25 cellular contexts compared by ENCODE assay signal in genomic region chrX:378443-378842, GRCh38. TPM values are rescaled to one million over a fixed set of nuclear protein-coding genes. Genes with fewer than 3 reads are reported as not detected.
DNase-seq lines count a peak whose midpoint lies in the region; ATAC-seq, FAIRE-seq and TF ChIP-seq lines count a peak whose summit lies in the region.
"Had no signal": no experiment of that assay in that cellular context is flagged by ENCODE, and none has a peak within 500 bp of the region (broad histone marks: within the 10 kb centered on the region; RNA-seq: fewer than 3 reads in every experiment).

No MANE protein-coding gene starts in this region.

- no peak for TF ChIP-seq CTCF in activated CD8-positive, alpha-beta T cell treated with anti-CD3 and anti-CD28 coated beads for 36 hours (IDR thresholded peaks at IDR 0.05)
- TF ChIP-seq CTCF in osteoblast (IDR thresholded peaks at IDR 0.05; ENCODE audit: extremely low read depth, low read depth, low read length) (no peak), smooth muscle cell (IDR thresholded peaks at IDR 0.05; ENCODE audit: borderline replicate concordance, insufficient read depth, poor library complexity, severe bottlenecking) (no peak), D721Med (IDR thresholded peaks at IDR 0.05; ENCODE audit: insufficient read depth, missing control alignments) (no peak)

- peaks cover 28% of the 10 kb centered on the region for H3K27me3 Mint-ChIP-seq in activated naive CD4-positive, alpha-beta T cell treated with anti-CD3 and anti-CD28 coated beads, Interleukin-2, amount 10 ng/mL, durations not matched to agents 7 days and 5 days
- peaks cover 16% of the 10 kb centered on the region for H3K27me3 Mint-ChIP-seq in activated CD8-positive, alpha-beta T cell treated with anti-CD3 and anti-CD28 coated beads for 36 hours

- peaks cover 34% of the 10 kb centered on the region for H3K4me1 Mint-ChIP-seq in activated naive CD4-positive, alpha-beta T cell treated with anti-CD3 and anti-CD28 coated beads, Interleukin-2, amount 10 ng/mL, durations not matched to agents 7 days and 5 days
- H3K4me1 Mint-ChIP-seq in activated CD8-positive, alpha-beta T cell treated with anti-CD3 and anti-CD28 coated beads for 36 hours (ENCODE audit: low read depth), result peaks cover 27% of the 10 kb centered on the region

- peak; percentile 62 for DNase-seq in activated naive CD4-positive, alpha-beta T cell treated with anti-CD3 and anti-CD28 coated beads, Interleukin-2, amount 10 ng/mL, durations not matched to agents 7 days and 5 days
- no peak for DNase-seq in activated naive CD4-positive, alpha-beta T cell (lab: John Stamatoyannopoulos, UW)
- peak; percentile 42 for DNase-seq in Jurkat, Clone E6-1 (ENCODE audit: low read depth, low spot score)
- DNase-seq in activated CD8-positive, alpha-beta T cell treated with anti-CD3 and anti-CD28 coated beads for 36 hours, result peak; percentile 51
- DNase-seq in osteoblast (ENCODE audit: insufficient read length, low spot score, missing footprints) (peak; percentile 21), smooth muscle cell (lab: John Stamatoyannopoulos, UW; ENCODE audit: unreplicated experiment) (no peak), D721Med (ENCODE audit: insufficient read length, low spot score) (no peak), C1 segment of cervical spinal cord (lab: John Stamatoyannopoulos, UW) (no peak)
- DNase-seq: ACHN, cerebellar nuclear complex, H7, heart right ventricle, left ventricle myocardium inferior, NCI-H1105 treated with DMSO at 0.1 percent for 48 hours, NCI-H2107, RPMI8226, sigmoid colon, SK-N-SH, T1000, uterus had no signal

- no peaks in the 10 kb centered on the region for H3F3A ChIP-seq in smooth muscle cell (ENCODE audit: low read depth)

- H2AFZ ChIP-seq in osteoblast (ENCODE audit: low read length) (no peak overlapping the region), smooth muscle cell (ENCODE audit: low read depth) (no peak overlapping the region)

- H3K79me2 ChIP-seq in osteoblast (ENCODE audit: insufficient read depth, low read length) (peaks cover 7% of the 10 kb centered on the region), smooth muscle cell (ENCODE audit: low read depth) (peaks cover 4% of the 10 kb centered on the region)

- H3K4me2 ChIP-seq in osteoblast (ENCODE audit: insufficient read depth, low read length), result no peak overlapping the region
- H3K4me2 ChIP-seq in smooth muscle cell, result no peak overlapping the region
- H3K4me2 ChIP-seq: SK-N-SH had no signal

- peaks cover 1% of the 10 kb centered on the region for H3K36me3 Mint-ChIP-seq in activated naive CD4-positive, alpha-beta T cell treated with anti-CD3 and anti-CD28 coated beads, Interleukin-2, amount 10 ng/mL, durations not matched to agents 7 days and 5 days
- H3K36me3 Mint-ChIP-seq in activated CD8-positive, alpha-beta T cell treated with anti-CD3 and anti-CD28 coated beads for 36 hours (ENCODE audit: low read depth), result no peaks in the 10 kb centered on the region
- H3K36me3 Mint-ChIP-seq: mesothelial cell of epicardium had no signal

- H3K27me3 ChIP-seq in osteoblast (ENCODE audit: insufficient read depth, low read length) (peaks cover 14% of the 10 kb centered on the region), smooth muscle cell (ENCODE audit: low read depth) (peaks cover 9% of the 10 kb centered on the region)
- H3K27me3 ChIP-seq: uterus had no signal

- H3K36me3 ChIP-seq in osteoblast (ENCODE audit: insufficient read depth, low read length) (no peaks in the 10 kb centered on the region), smooth muscle cell (ENCODE audit: low read depth) (no peaks in the 10 kb centered on the region)
- H3K36me3 ChIP-seq: heart right ventricle, left ventricle myocardium inferior, sigmoid colon, suprapubic skin, uterus had no signal

- peak; percentile 67 for ATAC-seq in activated CD8-positive, alpha-beta T cell treated with anti-CD3 and anti-CD28 coated beads for 36 hours

- POLR2A ChIA-PET in activated CD8-positive, alpha-beta T cell treated with anti-CD3 and anti-CD28 coated beads for 36 hours (lab: Charles Lee), result no interaction called here

- intact Hi-C loops in activated CD8-positive, alpha-beta T cell treated with anti-CD3 and anti-CD28 coated beads for 36 hours (cut with micrococcal nuclease), result no loop called here

- no peak overlapping the region for H3K4me3 ChIP-seq in Jurkat, Clone E6-1 (ENCODE audit: low read length)
- H3K4me3 ChIP-seq in osteoblast (ENCODE audit: insufficient read depth, low read length) (no peak overlapping the region), smooth muscle cell (no peak overlapping the region)
- H3K4me3 ChIP-seq: heart right ventricle, left ventricle myocardium inferior, sigmoid colon, suprapubic skin, uterus had no signal

- no peak for FAIRE-seq in D721Med (lab: Jason Lieb, UNC)
- FAIRE-seq: G401.6 had no signal

- H3K9me3 Mint-ChIP-seq in activated naive CD4-positive, alpha-beta T cell treated with anti-CD3 and anti-CD28 coated beads, Interleukin-2, amount 10 ng/mL, durations not matched to agents 7 days and 5 days, result no peaks in the 10 kb centered on the region
- no peaks in the 10 kb centered on the region for H3K9me3 Mint-ChIP-seq in activated CD8-positive, alpha-beta T cell treated with anti-CD3 and anti-CD28 coated beads for 36 hours
- H3K9me3 Mint-ChIP-seq: mesothelial cell of epicardium, nephron had no signal

- H3K27ac Mint-ChIP-seq in activated naive CD4-positive, alpha-beta T cell treated with anti-CD3 and anti-CD28 coated beads, Interleukin-2, amount 10 ng/mL, durations not matched to agents 7 days and 5 days, result peak overlapping the region; percentile 87
- H3K27ac Mint-ChIP-seq in activated CD8-positive, alpha-beta T cell treated with anti-CD3 and anti-CD28 coated beads for 36 hours, result no peak overlapping the region
- H3K27ac Mint-ChIP-seq: mesothelial cell of epicardium, nephron had no signal

- peaks cover 4% of the 10 kb centered on the region for H3K4me1 ChIP-seq in osteoblast (ENCODE audit: insufficient read depth, low read length)
- peaks cover 7% of the 10 kb centered on the region for H3K4me1 ChIP-seq in smooth muscle cell (ENCODE audit: low read depth)

- WGBS in smooth muscle cell (ENCODE audit: low lambda C conversion rate), result 95% methylated on average over 13 of the region's 13 CpGs

- no peak overlapping the region for H3K9ac ChIP-seq in smooth muscle cell (ENCODE audit: low read depth)
- H3K9ac ChIP-seq: SK-N-SH had no signal

- H4K20me1 ChIP-seq in osteoblast (ENCODE audit: insufficient read depth, low read length), result peaks cover 17% of the 10 kb centered on the region
- H4K20me1 ChIP-seq in smooth muscle cell (ENCODE audit: low read depth), result peaks cover 29% of the 10 kb centered on the region

- H3K9me3 ChIP-seq in osteoblast (ENCODE audit: low read depth, low read length) (no peaks in the 10 kb centered on the region), smooth muscle cell (replicated peaks; ENCODE audit: low read depth) (no peaks in the 10 kb centered on the region)
- H3K9me3 ChIP-seq: heart right ventricle, left ventricle myocardium inferior, sigmoid colon, SK-N-SH, suprapubic skin, uterus had no signal

- no peak overlapping the region for H3K27ac ChIP-seq in osteoblast (ENCODE audit: low read depth, low read length)
- H3K27ac ChIP-seq in smooth muscle cell (ENCODE audit: low read depth), result no peak overlapping the region
- H3K27ac ChIP-seq: C4-2B, heart right ventricle, left ventricle myocardium inferior, sigmoid colon, suprapubic skin, uterus had no signal

- H3K4me3 Mint-ChIP-seq in activated naive CD4-positive, alpha-beta T cell treated with anti-CD3 and anti-CD28 coated beads, Interleukin-2, amount 10 ng/mL, durations not matched to agents 7 days and 5 days, result no peak overlapping the region
- no peak overlapping the region for H3K4me3 Mint-ChIP-seq in activated CD8-positive, alpha-beta T cell treated with anti-CD3 and anti-CD28 coated beads for 36 hours
- H3K4me3 Mint-ChIP-seq: mesothelial cell of epicardium had no signal

- CTCF ChIA-PET in activated naive CD4-positive, alpha-beta T cell treated with anti-CD3 and anti-CD28 coated beads, Interleukin-2, amount 10 ng/mL, durations not matched to agents 7 days and 5 days (lab: Charles Lee), result no interaction called here
- CTCF ChIA-PET in activated CD8-positive, alpha-beta T cell treated with anti-CD3 and anti-CD28 coated beads for 36 hours (lab: Charles Lee), result no interaction called here

RNA-seq across cellular contexts. Expression of gene PPP2R3B, which starts 8.3 kb away (rescaled TPM):
- polyA plus RNA-seq in Jurkat, Clone E6-1 (2012; ENCODE audit: insufficient read depth, insufficient read length), result 37.4 TPM
- 10 to 100 TPM; 44.9 to 45.7 TPM for total RNA-seq in activated CD8-positive, alpha-beta T cell treated with anti-CD3 and anti-CD28 coated beads for 36 hours
- 10.3 and 13.4 TPM in 2 replicates for total RNA-seq in osteoblast
- total RNA-seq in smooth muscle cell, result 15.2 TPM in 2 replicates
- 25.1 and 39.5 TPM in 2 replicates for polyA plus RNA-seq in smooth muscle cell

RNA-seq across cellular contexts. Expression of gene GTPBP6, which starts 59.8 kb away (rescaled TPM):
- 38.8 TPM for polyA plus RNA-seq in Jurkat, Clone E6-1 (2012; ENCODE audit: insufficient read depth, insufficient read length)
- total RNA-seq in activated CD8-positive, alpha-beta T cell treated with anti-CD3 and anti-CD28 coated beads for 36 hours, result 10 to 100 TPM; 68.0 to 68.3 TPM
- total RNA-seq in osteoblast (34.2 and 34.4 TPM in 2 replicates), smooth muscle cell (25.3 TPM in 2 replicates)
- 45.7 and 59.5 TPM in 2 replicates for polyA plus RNA-seq in smooth muscle cell

Comparison
In these comparisons a context has a peak if more than half of its experiments do, and no peak if none do; other contexts are left out.
1. DNase-seq: peak in activated naive CD4-positive, alpha-beta T cell treated with anti-CD3 and anti-CD28 coated beads, Interleukin-2, amount 10 ng/mL, durations not matched to agents 7 days and 5 days (single experiment), Jurkat, Clone E6-1 (single experiment), activated CD8-positive, alpha-beta T cell treated with anti-CD3 and anti-CD28 coated beads for 36 hours (single experiment) and osteoblast (single experiment); none in activated naive CD4-positive, alpha-beta T cell (0 of 4), smooth muscle cell (single experiment), D721Med (single experiment) and C1 segment of cervical spinal cord (0 of 14).